ENCODE assay signal across 8 cellular contexts in genomic region chr7:150370612-150371071, GRCh38. TPM values are rescaled to one million over a fixed set of nuclear protein-coding genes. Genes with fewer than 3 reads are reported as not detected.
DNase-seq lines count a peak whose midpoint lies in the region; ATAC-seq, FAIRE-seq and TF ChIP-seq lines count a peak whose summit lies in the region.

No MANE protein-coding gene starts in this region.

- H3K4me1 ChIP-seq in DND-41 (ENCODE audit: insufficient read depth, low read length) = peaks cover 65% of the 10 kb centered on the region
- H3K4me1 ChIP-seq in NT2/D1 (ENCODE audit: insufficient read depth, insufficient read length) = peaks cover 12% of the 10 kb centered on the region
- peaks cover 26% of the 10 kb centered on the region for H3K4me1 ChIP-seq in endodermal cell (ENCODE audit: control insufficient read depth, insufficient read depth, low read length)
- peaks cover 15% of the 10 kb centered on the region for H3K4me1 ChIP-seq in parathyroid adenoma
- peaks cover 13 to 29% of the 10 kb centered on the region in 2 donors for H3K4me1 ChIP-seq in kidney (ENCODE audit: control insufficient read depth in 1 of 2, insufficient read depth in 1 of 2, low read depth in 1 of 2, low read length in 2 of 2)

- ATAC-seq in DND-41 (ENCODE audit: insufficient read depth, low read depth) (peak; percentile 5; the same call in 2 of the 3 replicates), GM18502 (IDR thresholded peaks at IDR 0.05; ENCODE audit: poor library complexity, unreplicated experiment) (no peak), GM21360 (IDR thresholded peaks at IDR 0.05; ENCODE audit: unreplicated experiment) (no peak), GM18511 (IDR thresholded peaks at IDR 0.05; ENCODE audit: unreplicated experiment) (no peak)

- peak overlapping the region; percentile 84 for H3K27ac Mint-ChIP-seq in endodermal cell

- WGBS in endodermal cell (ENCODE audit: insufficient coverage in 1 of 2, insufficient read length in 1 of 2), 2 experiments = 83 to 96% methylated on average over 2 to 3 of the region's 3 CpGs

- intact Hi-C loops in kidney (cut with DNase I) = no loop called here

- H3K4me3 ChIP-seq in DND-41 (ENCODE audit: low read depth in 1 of 2, low read length in 2 of 2) (peak overlapping the region; percentile 61 to 66), NT2/D1 (ENCODE audit: insufficient read length, low read depth) (no peak overlapping the region), endodermal cell (ENCODE audit: low read length) (peak overlapping the region; percentile 88), parathyroid adenoma (ENCODE audit: low read depth, low read length) (peak overlapping the region; percentile 88), kidney (ENCODE audit: low read length in 2 of 2) (peak overlapping the region in 1 of 2 donors; percentile 90)

- H3K27ac ChIP-seq in DND-41 (ENCODE audit: low read length) (peak overlapping the region; percentile 97), endodermal cell (ENCODE audit: low read depth, low read length) (no peak overlapping the region), parathyroid adenoma (no peak overlapping the region), kidney (ENCODE audit: low read depth in 2 of 2, low read length in 2 of 2) (no peak overlapping the region)

- H2AFZ ChIP-seq in DND-41 (ENCODE audit: low read depth, low read length) (no peak overlapping the region), parathyroid adenoma (no peak overlapping the region)

- H3K27me3 ChIP-seq in DND-41 (ENCODE audit: insufficient read depth, low read length, poor library complexity) (no peaks in the 10 kb centered on the region), NT2/D1 (ENCODE audit: insufficient read depth, insufficient read length) (no peaks in the 10 kb centered on the region), endodermal cell (ENCODE audit: control insufficient read depth, insufficient read depth, low read length, poor library complexity, severe bottlenecking) (no peaks in the 10 kb centered on the region), parathyroid adenoma (ENCODE audit: control insufficient read depth, insufficient read depth, low read length) (no peaks in the 10 kb centered on the region)

- DNase-seq in DND-41 = peak; percentile 64
- DNase-seq in NT2/D1 (ENCODE audit: low read depth, low spot score) = no peak
- no peak for DNase-seq in endodermal cell
- DNase-seq in kidney = no peak

- peak overlapping the region; percentile 97 for H3K4me3 Mint-ChIP-seq in endodermal cell

- no peak for FAIRE-seq in kidney (lab: Jason Lieb, UNC)

- H3K36me3 ChIP-seq in DND-41 (ENCODE audit: insufficient read depth, low read length) (peaks cover 64% of the 10 kb centered on the region), NT2/D1 (ENCODE audit: insufficient read depth, insufficient read length, low read length) (peaks cover 53% of the 10 kb centered on the region), endodermal cell (ENCODE audit: control insufficient read depth, insufficient read depth, low read length) (peaks cover 37% of the 10 kb centered on the region), parathyroid adenoma (ENCODE audit: control insufficient read depth, insufficient read depth, low read length) (no peaks in the 10 kb centered on the region), kidney (ENCODE audit: control insufficient read depth in 1 of 2, insufficient read depth in 2 of 2, low read length in 2 of 2) (peaks cover 12% of the 10 kb centered on the region in 2 donors)

- no peaks in the 10 kb centered on the region for H3K27me3 Mint-ChIP-seq in endodermal cell (ENCODE audit: insufficient read depth)

- peaks cover 36% of the 10 kb centered on the region for H3K36me3 Mint-ChIP-seq in endodermal cell (ENCODE audit: low read depth)

- H3K4me2 ChIP-seq in DND-41 (ENCODE audit: insufficient read depth, low read length) (peak overlapping the region; percentile 83), parathyroid adenoma (ENCODE audit: low read length) (peak overlapping the region; percentile 88)

- H3K9me3 Mint-ChIP-seq in endodermal cell = no peaks in the 10 kb centered on the region

- H3K79me2 ChIP-seq in DND-41 (ENCODE audit: insufficient read depth, low read length) (peaks cover 95% of the 10 kb centered on the region), parathyroid adenoma (peaks cover 23% of the 10 kb centered on the region)

- peaks cover 38% of the 10 kb centered on the region for H3K4me1 Mint-ChIP-seq in endodermal cell

- H3K9me3 ChIP-seq in DND-41 (ENCODE audit: insufficient read depth, low read length, severe bottlenecking) = no peaks in the 10 kb centered on the region
- no peaks in the 10 kb centered on the region for H3K9me3 ChIP-seq in NT2/D1 (ENCODE audit: insufficient read depth, low read length)
- no peaks in the 10 kb centered on the region for H3K9me3 ChIP-seq in endodermal cell (ENCODE audit: control insufficient read depth, low read length)
- H3K9me3 ChIP-seq in parathyroid adenoma (ENCODE audit: control insufficient read depth, low read length) = no peaks in the 10 kb centered on the region
- H3K9me3 ChIP-seq in kidney (ENCODE audit: control insufficient read depth in 1 of 2, low read length in 2 of 2) = no peaks in the 10 kb centered on the region

- H4K20me1 ChIP-seq in DND-41 (ENCODE audit: insufficient read depth, low read length) = peaks cover 30% of the 10 kb centered on the region

- TF ChIP-seq CTCF in DND-41 (IDR thresholded peaks at IDR 0.05; ENCODE audit: borderline replicate concordance, extremely low read depth, low read length, poor library complexity, severe bottlenecking) (no peak), endodermal cell (conservative IDR thresholded peaks at IDR 0.05) (no peak), parathyroid adenoma (IDR thresholded peaks at IDR 0.05) (no peak), kidney (IDR thresholded peaks at IDR 0.05; ENCODE audit: borderline replicate concordance, extremely low read depth, insufficient read depth) (no peak)

- H3K9ac ChIP-seq in DND-41 (ENCODE audit: low read depth, low read length) (peak overlapping the region; percentile 95), NT2/D1 (ENCODE audit: insufficient read length, low read depth) (peak overlapping the region; percentile 64), endodermal cell (ENCODE audit: extremely low read depth, low read length, poor library complexity, severe bottlenecking) (peak overlapping the region; percentile 96), parathyroid adenoma (no peak overlapping the region), kidney (ENCODE audit: low read length in 2 of 2) (peak overlapping the region in 1 of 2 donors; percentile 89)

RNA-seq across cellular contexts. Expression of gene REPIN1, which starts 2.0 kb away (rescaled TPM):
- total RNA-seq in endodermal cell (10 to 100 TPM; 85.4 to 94.4 TPM), kidney (95.8 TPM)
- polyA plus RNA-seq in endodermal cell (2013, experiment 1 of 2) = 136 TPM
- polyA plus RNA-seq in endodermal cell (2013, experiment 2 of 2) = 119 TPM
- polyA plus RNA-seq in kidney (ENCODE audit: insufficient read depth, low read depth, low replicate concordance) = 53.7 TPM

RNA-seq across cellular contexts. Expression of gene ZNF775, which starts 8.5 kb away (rescaled TPM):
- 10 to 100 TPM in 1 of 2 donors, 1 to 10 TPM in 1; 10.0 to 11.3 TPM for total RNA-seq in endodermal cell
- 18.8 TPM for polyA plus RNA-seq in endodermal cell (2013, experiment 1 of 2)
- polyA plus RNA-seq in endodermal cell (2013, experiment 2 of 2) = 17.2 TPM
- 3.7 TPM for total RNA-seq in kidney
- 5.2 TPM for polyA plus RNA-seq in kidney (ENCODE audit: insufficient read depth, low read depth, low replicate concordance)

RNA-seq across cellular contexts. Expression of gene RARRES2, which starts 29.2 kb away (rescaled TPM):
- total RNA-seq in endodermal cell (10 to 100 TPM; 32.2 to 48.2 TPM), kidney (104 TPM)
- polyA plus RNA-seq in endodermal cell (2013, experiment 1 of 2) = 31.3 TPM
- polyA plus RNA-seq in endodermal cell (2013, experiment 2 of 2) = 24.1 TPM
- 475 TPM for polyA plus RNA-seq in kidney (ENCODE audit: insufficient read depth, low read depth, low replicate concordance)

RNA-seq across cellular contexts. Expression of gene ACTR3C, which starts 47.3 kb away (rescaled TPM):
- total RNA-seq in endodermal cell (under 1 TPM in 1 of 2 donors, not detected in 1; 0.92 TPM), kidney (31.6 TPM)
- 0.46 TPM for polyA plus RNA-seq in endodermal cell (2013, experiment 1 of 2)
- polyA plus RNA-seq in endodermal cell (2013, experiment 2 of 2) = 0.25 TPM
- polyA plus RNA-seq in kidney (ENCODE audit: insufficient read depth, low read depth, low replicate concordance) = 15.8 TPM

RNA-seq across cellular contexts. Expression of gene LRRC61, which starts 47.5 kb away (rescaled TPM):
- 10 to 100 TPM in 1 of 2 donors, under 1 TPM in 1; 0.77 to 27.0 TPM for total RNA-seq in endodermal cell
- 24.5 TPM for polyA plus RNA-seq in endodermal cell (2013, experiment 1 of 2)
- polyA plus RNA-seq in endodermal cell (2013, experiment 2 of 2) = 22.8 TPM
- total RNA-seq in kidney = 17.1 TPM
- polyA plus RNA-seq in kidney (ENCODE audit: insufficient read depth, low read depth, low replicate concordance) = 23.2 TPM
